Comparison of ENCODE assay signal across 20 cellular contexts in the genomic region with DNA sequence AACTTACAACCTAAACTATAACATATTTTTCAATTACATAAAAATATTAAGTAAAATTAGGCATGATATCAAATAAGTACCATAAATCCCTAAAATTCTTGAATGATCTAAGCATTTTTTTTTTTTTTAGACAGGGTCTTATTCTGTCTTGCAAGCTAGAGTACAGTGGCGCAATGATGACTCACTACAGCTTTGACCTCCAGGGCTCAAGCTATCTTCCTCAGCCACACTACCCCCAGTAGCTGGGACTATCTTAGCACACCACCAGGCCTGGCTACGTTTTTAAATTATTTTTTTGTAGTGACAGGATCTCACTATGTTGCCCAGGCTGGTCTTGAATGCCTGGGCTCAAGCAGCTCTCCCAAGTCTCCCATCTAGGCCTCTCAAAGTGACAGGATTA.
"Had no signal": no experiment of that assay in that cellular context is flagged by ENCODE, and none has a peak within 500 bp of the region (broad histone marks: within the 10 kb centered on the region; RNA-seq: fewer than 3 reads in every experiment).

No MANE protein-coding gene starts in this region.

- H3K36me3 Mint-ChIP-seq: activated naive CD4-positive, alpha-beta T cell treated with anti-CD3 and anti-CD28 coated beads, Interleukin-2, amount 50 U/mL, for 72 hours; naive B cell; neural progenitor cell; stimulated activated effector memory CD8-positive, alpha-beta T cell treated with anti-CD3 and anti-CD28 coated beads, Interleukin-12 subunit alpha, Interleukin-12 subunit beta, amount 100 ng/mL, for 72 hours had no signal

- H3K27ac ChIP-seq: body of pancreas, esophagus squamous epithelium, lower lobe of right lung, neural progenitor cell, parathyroid adenoma had no signal

- H3K27ac Mint-ChIP-seq: activated B cell treated with CpG ODN at 0.5 μM for 24 hours; activated CD4-positive, alpha-beta T cell treated with anti-CD3 and anti-CD28 coated beads, Interleukin-2, amount 10 ng/mL, durations not matched to agents 24 days and 14 days; activated CD8-positive, alpha-beta T cell treated with anti-CD3 and anti-CD28 coated beads, Interleukin-2, amount 10 ng/mL, durations not matched to agents 7 days and 5 days; activated naive CD4-positive, alpha-beta T cell treated with anti-CD3 and anti-CD28 coated beads, Interleukin-2, amount 50 U/mL, for 72 hours; naive B cell; neural progenitor cell; stimulated activated effector memory CD8-positive, alpha-beta T cell treated with anti-CD3 and anti-CD28 coated beads, Interleukin-12 subunit alpha, Interleukin-12 subunit beta, amount 100 ng/mL, for 72 hours; T-helper 17 cell had no signal

- H3K4me3 Mint-ChIP-seq: activated B cell treated with CpG ODN at 0.5 μM for 24 hours; activated CD4-positive, alpha-beta T cell treated with anti-CD3 and anti-CD28 coated beads, Interleukin-2, amount 10 ng/mL, durations not matched to agents 24 days and 14 days; activated CD8-positive, alpha-beta T cell treated with anti-CD3 and anti-CD28 coated beads, Interleukin-2, amount 10 ng/mL, durations not matched to agents 7 days and 5 days; naive B cell; neural progenitor cell; stimulated activated effector memory CD8-positive, alpha-beta T cell treated with anti-CD3 and anti-CD28 coated beads, Interleukin-12 subunit alpha, Interleukin-12 subunit beta, amount 100 ng/mL, for 72 hours; T-helper 17 cell had no signal

- H2AFZ ChIP-seq: neural progenitor cell, parathyroid adenoma had no signal

- H3K27me3 Mint-ChIP-seq: activated B cell treated with CpG ODN at 0.5 μM for 24 hours; activated CD4-positive, alpha-beta T cell treated with anti-CD3 and anti-CD28 coated beads, Interleukin-2, amount 10 ng/mL, durations not matched to agents 24 days and 14 days; naive B cell; T-helper 17 cell had no signal

- DNase-seq: activated B cell treated with CpG ODN at 0.5 μM for 24 hours; activated CD4-positive, alpha-beta T cell treated with anti-CD3 and anti-CD28 coated beads, Interleukin-2, amount 10 ng/mL, durations not matched to agents 24 days and 14 days; activated CD8-positive, alpha-beta memory T cell treated with anti-CD3 and anti-CD28 coated beads, Interleukin-2, amount 50 U/mL, for 4 hours; activated CD8-positive, alpha-beta T cell treated with anti-CD3 and anti-CD28 coated beads, Interleukin-2, amount 10 ng/mL, durations not matched to agents 7 days and 5 days; activated effector memory CD4-positive, alpha-beta T cell treated with anti-CD3 and anti-CD28 coated beads, Interleukin-2, amount 50 U/mL, for 16 hours; activated T-cell treated with anti-CD3 and anti-CD28 coated beads, Interleukin-2, amount 50 U/mL, for 48 hours; amniotic stem cell; body of pancreas; central memory CD4-positive, alpha-beta T cell; cortex of kidney; effector CD4-positive, alpha-beta T cell; esophagus squamous epithelium; left cardiac atrium; lower lobe of right lung; naive B cell; T-helper 17 cell had no signal

- H3K4me1 Mint-ChIP-seq: activated B cell treated with CpG ODN at 0.5 μM for 24 hours; activated CD4-positive, alpha-beta T cell treated with anti-CD3 and anti-CD28 coated beads, Interleukin-2, amount 10 ng/mL, durations not matched to agents 24 days and 14 days; naive B cell; neural progenitor cell; stimulated activated effector memory CD8-positive, alpha-beta T cell treated with anti-CD3 and anti-CD28 coated beads, Interleukin-12 subunit alpha, Interleukin-12 subunit beta, amount 100 ng/mL, for 72 hours; T-helper 17 cell had no signal

- H3K4me2 ChIP-seq: neural progenitor cell had no signal

- H3K36me3 ChIP-seq: esophagus squamous epithelium, lower lobe of right lung had no signal

- H3K4me3 ChIP-seq: body of pancreas, esophagus squamous epithelium, lower lobe of right lung, neural progenitor cell had no signal

- H3K4me1 ChIP-seq: body of pancreas, esophagus squamous epithelium, lower lobe of right lung, neural progenitor cell, parathyroid adenoma had no signal

- H3K27me3 ChIP-seq: body of pancreas, esophagus squamous epithelium, neural progenitor cell had no signal

- H3K9ac ChIP-seq: neural progenitor cell, parathyroid adenoma had no signal

- ATAC-seq: activated CD8-positive, alpha-beta T cell treated with anti-CD3 and anti-CD28 coated beads, Interleukin-2, amount 10 ng/mL, durations not matched to agents 7 days and 5 days; activated naive CD4-positive, alpha-beta T cell treated with anti-CD3 and anti-CD28 coated beads, Interleukin-2, amount 50 U/mL, for 72 hours; body of pancreas; left cardiac atrium; lower lobe of right lung; stimulated activated effector memory CD8-positive, alpha-beta T cell treated with anti-CD3 and anti-CD28 coated beads, Interleukin-12 subunit alpha, Interleukin-12 subunit beta, amount 100 ng/mL, for 72 hours; T-helper 17 cell had no signal

- H3K79me2 ChIP-seq: parathyroid adenoma had no signal

- H3K9me3 ChIP-seq: lower lobe of right lung had no signal
